In genomic region chr12:38721611-38722252, GRCh38 we compare ENCODE assay signal across 23 cellular contexts.
A peak's percentile ranks its signal among the peaks of the same experiment; 100 is the strongest.
DNase-seq lines count a peak whose midpoint lies in the region; TF ChIP-seq lines count a peak whose summit lies in the region.
"Had no signal": no experiment of that assay in that cellular context is flagged by ENCODE, and none has a peak within 500 bp of the region (broad histone marks: within the 10 kb centered on the region; RNA-seq: fewer than 3 reads in every experiment).

No MANE protein-coding gene starts in this region.

- DNase-seq in chondrocyte (ENCODE audit: low spot score) (peak; percentile 74), spleen (peak; percentile 62), tibial nerve (ENCODE audit: low spot score in 2 of 2) (no peak)
- no peak for DNase-seq in stimulated activated CD4-positive, alpha-beta T cell treated with anti-CD3 and anti-CD28 coated beads, Interleukin-12 subunit alpha, Interleukin-12 subunit beta, amount 100 ng/mL, for 4 hours
- no peak for DNase-seq in stimulated activated CD4-positive, alpha-beta T cell treated with anti-CD3 and anti-CD28 coated beads, Interleukin-2, amount 100 ng/mL, for 48 hours
- DNase-seq: 8988T; ACHN; AML-193; CD4-positive, alpha-beta memory T cell; CD4-positive, CD25-positive, alpha-beta regulatory T cell; CD8-positive, alpha-beta memory T cell; COR-L47; DMS 273 treated with DMSO at 0.1 percent for 48 hours; DMS153; DMS53; DMS79; DND-41; EL; GDM1 had no signal

- no peak overlapping the region for H3K27ac ChIP-seq in spleen
- no peak overlapping the region for H3K27ac ChIP-seq in tibial nerve
- H3K27ac ChIP-seq: BLaER1 treated with 17β-estradiol and CSF1 and Interleukin-3, amounts not matched to agents 10 nM and 100 nM; C4-2B had no signal

- H3K27me3 ChIP-seq in spleen (replicated peaks in 1 of 7) (no peaks in the 10 kb centered on the region), tibial nerve (no peaks in the 10 kb centered on the region)
- H3K27me3 ChIP-seq: BLaER1 treated with 17β-estradiol and CSF1 and Interleukin-3, amounts not matched to agents 10 nM and 100 nM had no signal

- H3K9me3 ChIP-seq in spleen (peaks cover 0 to 7% (median under 1%) of the 10 kb centered on the region in 8 donors), tibial nerve (peaks cover 0 to 12% (median 0%) of the 10 kb centered on the region in 4 donors)

- H3K4me1 ChIP-seq in spleen = no peaks in the 10 kb centered on the region
- no peaks in the 10 kb centered on the region for H3K4me1 ChIP-seq in tibial nerve

- H3K4me1 Mint-ChIP-seq in chondrocyte (ENCODE audit: low read depth) = peaks cover 8% of the 10 kb centered on the region
- H3K4me1 Mint-ChIP-seq: B cell; CD4-positive, alpha-beta memory T cell; CD4-positive, CD25-positive, alpha-beta regulatory T cell; CD8-positive, alpha-beta memory T cell had no signal

- no peaks in the 10 kb centered on the region for H3K27me3 Mint-ChIP-seq in chondrocyte (ENCODE audit: low read depth)
- H3K27me3 Mint-ChIP-seq: B cell; CD4-positive, alpha-beta memory T cell; CD4-positive, CD25-positive, alpha-beta regulatory T cell; CD8-positive, alpha-beta memory T cell had no signal

- peaks cover 2% of the 10 kb centered on the region for H3K9me3 Mint-ChIP-seq in chondrocyte (ENCODE audit: low read depth)

- H3K36me3 Mint-ChIP-seq in chondrocyte (ENCODE audit: low read depth) = peaks cover 1% of the 10 kb centered on the region

- TF ChIP-seq POLR2A in spleen (IDR thresholded peaks at IDR 0.05) (no peak), tibial nerve (IDR thresholded peaks at IDR 0.05) (no peak)

- H3K4me3 ChIP-seq in spleen (no peak overlapping the region), tibial nerve (no peak overlapping the region)
- H3K4me3 ChIP-seq: BLaER1 treated with 17β-estradiol and CSF1 and Interleukin-3, amounts not matched to agents 10 nM and 100 nM; GM12878 had no signal

- peaks cover 0 to 36% (median 6%) of the 10 kb centered on the region in 6 donors for H3K36me3 ChIP-seq in spleen
- peaks cover 0 to 34% (median 0%) of the 10 kb centered on the region in 3 donors for H3K36me3 ChIP-seq in tibial nerve

- intact Hi-C loops in spleen (cut with DNase I; ENCODE audit: low total_unique reads) = no loop called here

- no peak for TF ChIP-seq EP300 in tibial nerve (IDR thresholded peaks at IDR 0.05)

- WGBS in spleen, 5 donors = 91 to 98% (median 96%) methylated on average over 9 to 10 of the region's 10 CpGs
- 96 to 99% methylated on average over 6 to 10 of the region's 10 CpGs for WGBS in tibial nerve, 2 donors

- H3K4me3 Mint-ChIP-seq in chondrocyte (ENCODE audit: unreplicated experiment) = no peak overlapping the region
- H3K4me3 Mint-ChIP-seq: B cell; CD4-positive, alpha-beta memory T cell; CD4-positive, CD25-positive, alpha-beta regulatory T cell; CD8-positive, alpha-beta memory T cell had no signal

- H3K27ac Mint-ChIP-seq in chondrocyte (ENCODE audit: unreplicated experiment) = no peak overlapping the region
- H3K27ac Mint-ChIP-seq: B cell; CD4-positive, alpha-beta memory T cell; CD4-positive, CD25-positive, alpha-beta regulatory T cell; CD8-positive, alpha-beta memory T cell had no signal

- TF ChIP-seq CTCF in chondrocyte (IDR thresholded peaks at IDR 0.05) (no peak), spleen (IDR thresholded peaks at IDR 0.05 in 8 of 11, conservative IDR thresholded peaks at IDR 0.05 in 3 of 11) (no peak), tibial nerve (IDR thresholded peaks at IDR 0.05) (no peak)

Comparison
In these comparisons a context has a peak if more than half of its experiments do, and no peak if none do; other contexts are left out.
1. DNase-seq: peak in chondrocyte (single experiment) and spleen (single experiment); none in stimulated activated CD4-positive, alpha-beta T cell treated with anti-CD3 and anti-CD28 coated beads, Interleukin-12 subunit alpha, Interleukin-12 subunit beta, amount 100 ng/mL, for 4 hours (single experiment), tibial nerve (0 of 2) and stimulated activated CD4-positive, alpha-beta T cell treated with anti-CD3 and anti-CD28 coated beads, Interleukin-2, amount 100 ng/mL, for 48 hours (0 of 2).